Comparison of ENCODE assay signal across 11 cellular contexts in genomic region chr16:67014641-67015315, GRCh38. TPM values are rescaled to one million over a fixed set of nuclear protein-coding genes. Genes with fewer than 3 reads are reported as not detected.
A peak's percentile ranks its signal among the peaks of the same experiment; 100 is the strongest.
DNase-seq lines count a peak whose midpoint lies in the region; FAIRE-seq and TF ChIP-seq lines count a peak whose summit lies in the region.
"Had no signal": no experiment of that assay in that cellular context is flagged by ENCODE, and none has a peak within 500 bp of the region (broad histone marks: within the 10 kb centered on the region; RNA-seq: fewer than 3 reads in every experiment).

No MANE protein-coding gene starts in this region.

- no peaks in the 10 kb centered on the region for H3K9me2 ChIP-seq in Karpas-422 (replicated peaks; ENCODE audit: insufficient read depth, low read length)

- H2AFZ ChIP-seq in Karpas-422 (ENCODE audit: low read length) (peak overlapping the region; percentile 95), neuron (ENCODE audit: low read depth, low read length) (peak overlapping the region; percentile 69)

- H3K79me2 ChIP-seq in Karpas-422 (ENCODE audit: low read length), result no peaks in the 10 kb centered on the region

- H3K9ac ChIP-seq in BLaER1 treated with 17β-estradiol and CSF1 and Interleukin-3, amounts not matched to agents 10 nM and 100 nM, result peak overlapping the region in 10 of 11 experiments; percentile 64 to 83 (median 71); a peak in 17 of 22 replicates
- H3K9ac ChIP-seq in Karpas-422 (ENCODE audit: low read length), result peak overlapping the region; percentile 69

- peak overlapping the region; percentile 87 to 100 (median 96) for H3K4me2 ChIP-seq in BLaER1 treated with 17β-estradiol and CSF1 and Interleukin-3, amounts not matched to agents 10 nM and 100 nM
- H3K4me2 ChIP-seq in Karpas-422 (ENCODE audit: low read depth, low read length, poor library complexity, severe bottlenecking), result peak overlapping the region; percentile 88

- peak overlapping the region; percentile 53 to 71 (median 60); a peak in 18 of 20 replicates for H3K4me3 ChIP-seq in BLaER1 treated with 17β-estradiol and CSF1 and Interleukin-3, amounts not matched to agents 10 nM and 100 nM
- H3K4me3 ChIP-seq in Karpas-422 (ENCODE audit: low read length), result peak overlapping the region; percentile 66; the same call in 1 of the 2 replicates
- H3K4me3 ChIP-seq in coronary artery, result peak overlapping the region; percentile 82
- H3K4me3 ChIP-seq in neuron (ENCODE audit: low read length), result no peak overlapping the region

- H3K27ac ChIP-seq in BLaER1 treated with 17β-estradiol and CSF1 and Interleukin-3, amounts not matched to agents 10 nM and 100 nM, result peak overlapping the region in 9 of 11 experiments; percentile 53 to 79 (median 63); a peak in 16 of 22 replicates
- no peak overlapping the region for H3K27ac ChIP-seq in Karpas-422 (ENCODE audit: low read length)
- peak overlapping the region; percentile 54 to 85 for H3K27ac ChIP-seq in coronary artery

- H4K20me1 ChIP-seq in BLaER1 treated with 17β-estradiol and CSF1 and Interleukin-3, amounts not matched to agents 10 nM and 100 nM, result peaks cover 0 to 7% (median 0%) of the 10 kb centered on the region in 11 experiments; a peak in 1 of 22 replicates
- H4K20me1 ChIP-seq in Karpas-422 (ENCODE audit: insufficient read depth, low read depth, low read length), result no peaks in the 10 kb centered on the region

- TF ChIP-seq CTCF in coronary artery (IDR thresholded peaks at IDR 0.05), result no peak

- DNase-seq in Karpas-422 (no peak), coronary artery (ENCODE audit: low spot score) (no peak), iPS-NIHi7 (ENCODE audit: extremely low spot score) (no peak), CD1c-positive myeloid dendritic cell (ENCODE audit: extremely low spot score) (no peak), H54 (ENCODE audit: insufficient read length, low spot score) (no peak), C1 segment of cervical spinal cord (lab: John Stamatoyannopoulos, UW) (no peak)
- DNase-seq: SHP77 treated with DMSO at 0.1 percent for 48 hours had no signal

- peaks cover 18 to 56% (median 45%) of the 10 kb centered on the region in 10 experiments; a peak in 19 of 20 replicates for H3K4me1 ChIP-seq in BLaER1 treated with 17β-estradiol and CSF1 and Interleukin-3, amounts not matched to agents 10 nM and 100 nM
- peaks cover 19% of the 10 kb centered on the region for H3K4me1 ChIP-seq in Karpas-422 (ENCODE audit: low read length)
- H3K4me1 ChIP-seq in neuron (ENCODE audit: insufficient read depth, low read length), result no peaks in the 10 kb centered on the region

- TF ChIP-seq POLR2A in H54 (IDR thresholded peaks at IDR 0.05; ENCODE audit: low read depth, low read length), result no peak

- peaks cover 0 to 18% (median 0%) of the 10 kb centered on the region in 11 experiments; a peak in 6 of 22 replicates for H3K27me3 ChIP-seq in BLaER1 treated with 17β-estradiol and CSF1 and Interleukin-3, amounts not matched to agents 10 nM and 100 nM
- H3K27me3 ChIP-seq in Karpas-422 (ENCODE audit: low read length), result no peaks in the 10 kb centered on the region
- H3K27me3 ChIP-seq in neuron (ENCODE audit: insufficient read depth, low read length), result peaks cover 57% of the 10 kb centered on the region
- H3K27me3 ChIP-seq: right lobe of liver had no signal

- FAIRE-seq in H54 (lab: Jason Lieb, UNC), result no peak

- H3K9me3 ChIP-seq in BLaER1 treated with 17β-estradiol and CSF1 and Interleukin-3, amounts not matched to agents 10 nM and 100 nM (replicated peaks in 1 of 11), result no peaks in the 10 kb centered on the region
- H3K9me3 ChIP-seq in Karpas-422 (ENCODE audit: low read length) (no peaks in the 10 kb centered on the region), neuron (ENCODE audit: low read length) (no peaks in the 10 kb centered on the region)
- H3K9me3 ChIP-seq: right lobe of liver had no signal

- no peaks in the 10 kb centered on the region for H3K36me3 ChIP-seq in BLaER1 treated with 17β-estradiol and CSF1 and Interleukin-3, amounts not matched to agents 10 nM and 100 nM
- H3K36me3 ChIP-seq in Karpas-422 (ENCODE audit: insufficient read depth, low read length) (no peaks in the 10 kb centered on the region), neuron (ENCODE audit: insufficient read depth, low read length) (no peaks in the 10 kb centered on the region)
- H3K36me3 ChIP-seq: right lobe of liver had no signal

RNA-seq across cellular contexts. Expression of gene CBFB, which starts 14.2 kb away (rescaled TPM):
- total RNA-seq in Karpas-422 (2014; rRNA removed; shearing (Covaris generic); ENCODE audit: low replicate concordance), result 55.6 and 79.3 TPM in 2 replicates

RNA-seq across cellular contexts. Expression of gene CES4A, which starts 26.4 kb away (rescaled TPM):
- not detected in 2 replicates for total RNA-seq in Karpas-422 (2014; rRNA removed; shearing (Covaris generic); ENCODE audit: low replicate concordance)

RNA-seq across cellular contexts. Expression of gene CES3, which starts 53.7 kb away (rescaled TPM):
- 20.9 and 28.3 TPM in 2 replicates for total RNA-seq in Karpas-422 (2014; rRNA removed; shearing (Covaris generic); ENCODE audit: low replicate concordance)
- total RNA-seq: dermis microvascular lymphatic vessel endothelial cell had no signal
